In the genomic region with DNA sequence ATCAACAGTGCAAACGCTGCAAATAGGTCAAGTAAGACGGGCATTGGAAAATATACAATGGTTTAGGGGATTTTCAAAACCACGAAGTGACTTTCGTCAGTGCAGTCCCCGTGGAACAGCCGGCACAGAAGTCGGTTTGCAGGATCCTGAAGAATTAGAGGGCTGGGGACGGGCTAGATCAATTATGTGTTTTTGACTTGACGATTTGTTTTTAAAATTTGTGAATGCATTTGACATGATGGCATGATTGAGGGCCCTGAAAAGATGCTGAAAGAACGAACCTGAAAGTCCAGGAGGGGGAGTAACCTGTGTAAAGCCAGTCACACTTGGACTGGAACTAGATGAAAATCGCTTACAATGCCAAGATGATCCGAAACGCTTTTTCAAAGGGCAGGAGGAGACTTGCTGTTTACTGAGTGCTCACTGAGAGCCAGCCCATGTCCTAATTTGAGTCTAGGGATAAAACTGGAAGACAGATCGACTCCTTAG, we compare ENCODE assay signal across 8 cellular contexts.
DNase-seq lines count a peak whose midpoint lies in the region; ATAC-seq lines count a peak whose summit lies in the region.

No MANE protein-coding gene starts in this region.

- no peaks in the 10 kb centered on the region for H3K27me3 ChIP-seq in adipocyte (replicated peaks; ENCODE audit: control insufficient read depth, insufficient read depth, low read length)

- H3K36me3 ChIP-seq in adipocyte (ENCODE audit: control insufficient read depth, insufficient read depth, low read length, severe bottlenecking), result no peaks in the 10 kb centered on the region

- peaks cover 21% of the 10 kb centered on the region for H3K4me1 Mint-ChIP-seq in stimulated activated memory B cell treated with anti-CD40 and anti-IgM and Interleukin-4, amounts not matched to agents 10 μg/mL and 1 μg/mL and 100 μg/mL, for 72 hours

- peaks cover 11% of the 10 kb centered on the region for H3K9me3 Mint-ChIP-seq in stimulated activated memory B cell treated with anti-CD40 and anti-IgM and Interleukin-4, amounts not matched to agents 10 μg/mL and 1 μg/mL and 100 μg/mL, for 72 hours

- peaks cover 10% of the 10 kb centered on the region for H3K4me1 ChIP-seq in adipocyte (ENCODE audit: control insufficient read depth, insufficient read depth, low read length)

- H3K27ac Mint-ChIP-seq in stimulated activated memory B cell treated with anti-CD40 and anti-IgM and Interleukin-4, amounts not matched to agents 10 μg/mL and 1 μg/mL and 100 μg/mL, for 72 hours, result peak overlapping the region; percentile 82

- ATAC-seq in HG03378 (IDR thresholded peaks at IDR 0.05; ENCODE audit: unreplicated experiment), result peak; percentile 18
- peak; percentile 39 for ATAC-seq in stimulated activated memory B cell treated with anti-CD40 and anti-IgM and Interleukin-4, amounts not matched to agents 10 μg/mL and 1 μg/mL and 100 μg/mL, for 72 hours

- peak overlapping the region; percentile 91 for H3K9ac ChIP-seq in adipocyte (ENCODE audit: low read length)

- DNase-seq in DMS53 (lab: John Stamatoyannopoulos, UW), result peak; percentile 56
- DNase-seq in DMS53 treated with DMSO at 0.1 percent for 48 hours (lab: John Stamatoyannopoulos, UW; ENCODE audit: unreplicated experiment), result no peak
- DNase-seq in adipocyte (ENCODE audit: low read depth), result no peak
- DNase-seq in NCI-H1417 treated with DMSO at 0.1 percent for 48 hours (lab: John Stamatoyannopoulos, UW), result no peak
- no peak for DNase-seq in GF-D8 (lab: John Stamatoyannopoulos, UW)

- H3K27me3 Mint-ChIP-seq in stimulated activated memory B cell treated with anti-CD40 and anti-IgM and Interleukin-4, amounts not matched to agents 10 μg/mL and 1 μg/mL and 100 μg/mL, for 72 hours, result peaks cover 22% of the 10 kb centered on the region

- peak overlapping the region; percentile 92 for H3K4me3 Mint-ChIP-seq in stimulated activated memory B cell treated with anti-CD40 and anti-IgM and Interleukin-4, amounts not matched to agents 10 μg/mL and 1 μg/mL and 100 μg/mL, for 72 hours

- H3K9me3 ChIP-seq in adipocyte (ENCODE audit: control insufficient read depth, low read length), result peaks cover 8% of the 10 kb centered on the region

- H3K36me3 Mint-ChIP-seq in stimulated activated memory B cell treated with anti-CD40 and anti-IgM and Interleukin-4, amounts not matched to agents 10 μg/mL and 1 μg/mL and 100 μg/mL, for 72 hours, result no peaks in the 10 kb centered on the region

- H3K4me3 ChIP-seq in adipocyte (ENCODE audit: low read length) (peak overlapping the region; percentile 94), iPS-11a (ENCODE audit: low read depth, low read length) (peak overlapping the region; percentile 66)
